ENCODE assay signal across 8 cellular contexts in the genomic region with DNA sequence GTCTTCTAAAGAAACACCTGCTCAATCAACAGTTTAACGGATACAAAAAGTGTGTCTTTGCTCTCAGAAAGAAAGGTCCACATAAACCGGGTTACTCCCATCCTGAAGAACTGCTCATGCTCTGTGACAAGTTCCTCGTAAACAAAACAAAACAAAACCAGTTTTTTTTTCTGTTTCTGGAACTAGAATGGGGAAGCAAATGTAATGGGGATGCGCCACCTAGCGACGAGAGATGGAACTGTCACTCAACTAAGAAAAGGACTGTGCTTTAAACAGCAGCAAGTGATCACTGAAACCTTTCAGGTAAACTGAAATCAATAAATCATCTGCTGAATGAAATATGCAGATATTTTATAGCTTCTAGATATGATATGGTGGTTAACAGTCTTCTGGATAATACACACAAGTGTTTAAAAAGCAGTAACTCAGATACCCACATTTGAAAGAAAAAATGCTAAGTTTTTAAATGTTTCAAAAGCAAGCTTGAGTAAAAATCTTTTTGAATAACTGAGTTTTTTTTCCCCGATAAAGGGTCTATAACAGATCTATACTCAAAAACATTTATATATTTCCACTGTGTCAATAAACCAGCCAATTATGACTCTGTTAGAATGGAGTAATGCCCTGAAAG. TPM values are rescaled to one million over a fixed set of nuclear protein-coding genes. Genes with fewer than 3 reads are reported as not detected.
DNase-seq lines count a peak whose midpoint lies in the region; ATAC-seq and TF ChIP-seq lines count a peak whose summit lies in the region.

No MANE protein-coding gene starts in this region.

- no TSS peak for BruUV-seq in Calu3 (replicated peaks; lab: Mats Ljungman, UMichigan)

- DNase-seq in Calu3 (peak; percentile 74), NCI-H1417 treated with DMSO at 0.1 percent for 48 hours (lab: John Stamatoyannopoulos, UW) (peak; percentile 51), WERI-Rb-1 (peak; percentile 60), breast epithelium (ENCODE audit: low spot score in 2 of 2) (peak; percentile 53 to 71), iris pigment epithelial cell (ENCODE audit: low read depth) (peak; percentile 71)
- peak; percentile 53 to 74 (median 61) for DNase-seq in stimulated activated CD4-positive, alpha-beta T cell treated with anti-CD3 and anti-CD28 coated beads, Interleukin-12 subunit alpha, Interleukin-12 subunit beta, amount 100 ng/mL, for 48 hours (ENCODE audit: low read depth in 2 of 3, low spot score in 1 of 3)

- H3K27ac ChIP-seq in WERI-Rb-1 (no peak overlapping the region), breast epithelium (peak overlapping the region; percentile 29 to 34)

- TF ChIP-seq POLR2A in breast epithelium (IDR thresholded peaks at IDR 0.05), result no peak

- H3K27me3 ChIP-seq in WERI-Rb-1 (ENCODE audit: insufficient read depth, low read depth, severe bottlenecking) (no peaks in the 10 kb centered on the region), breast epithelium (no peaks in the 10 kb centered on the region)

- no peak overlapping the region for H3K4me3 Mint-ChIP-seq in Calu3 (ENCODE audit: low read depth, unreplicated experiment)

- TF ChIP-seq CTCF in Calu3 (IDR thresholded peaks at IDR 0.05; ENCODE audit: unreplicated experiment), result peak; percentile 90
- TF ChIP-seq CTCF in WERI-Rb-1 (IDR thresholded peaks at IDR 0.05; ENCODE audit: low read depth, low read length), result peak; percentile 78
- TF ChIP-seq CTCF in breast epithelium (IDR thresholded peaks at IDR 0.05), result peak; percentile 83 to 89 (median 88)

- H3K4me3 ChIP-seq in WERI-Rb-1 (ENCODE audit: low read depth, low read length) (no peak overlapping the region), breast epithelium (no peak overlapping the region)

- intact Hi-C loops in Calu3 (cut with micrococcal nuclease; ENCODE audit: unreplicated experiment), result loop anchor here (1.0 to 5.0 kb wide), 4 partner anchors 64 to 341 kb away; no protein-coding TSS in a partner anchor
- intact Hi-C loops in breast epithelium (cut with DNase I; ENCODE audit: low total_unique reads), result loop anchor here (10.0 kb wide), 1 partner anchor 336 kb away; no protein-coding TSS in a partner anchor

- no peaks in the 10 kb centered on the region for H3K27me3 Mint-ChIP-seq in Calu3 (ENCODE audit: unreplicated experiment)

- H3K9me3 ChIP-seq in WERI-Rb-1 (ENCODE audit: severe bottlenecking), result peaks cover 3% of the 10 kb centered on the region
- no peaks in the 10 kb centered on the region for H3K9me3 ChIP-seq in breast epithelium

- peaks cover 7% of the 10 kb centered on the region for H3K4me1 Mint-ChIP-seq in Calu3 (ENCODE audit: low read depth, unreplicated experiment)

- peaks cover 40% of the 10 kb centered on the region for H3K36me3 Mint-ChIP-seq in Calu3 (ENCODE audit: insufficient read depth, unreplicated experiment)

- H3K4me1 ChIP-seq in breast epithelium, result no peaks in the 10 kb centered on the region

- no peaks in the 10 kb centered on the region for H3K9me3 Mint-ChIP-seq in Calu3 (ENCODE audit: low read depth, unreplicated experiment)

- H3K27ac Mint-ChIP-seq in Calu3 (ENCODE audit: unreplicated experiment), result no peak overlapping the region

- CTCF ChIA-PET in Calu3 (lab: Charles Lee), result interaction anchor here (0.6 to 1.2 kb wide), 3 partner anchors 258 to 344 kb away, joined by 3 read pairs; no protein-coding TSS in a partner anchor

- H3K36me3 ChIP-seq in WERI-Rb-1 (peaks cover 59% of the 10 kb centered on the region), breast epithelium (peaks cover 6% of the 10 kb centered on the region)

- ATAC-seq in GM21717 (IDR thresholded peaks at IDR 0.05; ENCODE audit: unreplicated experiment), result peak; percentile 64
- no peak for ATAC-seq in GM18520 (IDR thresholded peaks at IDR 0.05; ENCODE audit: unreplicated experiment)

RNA-seq across cellular contexts. Expression of gene TM2D3, which starts 10.9 kb away (rescaled TPM):
- total RNA-seq in Calu3 (2022) (44.1 and 48.8 TPM in 2 replicates), breast epithelium (10 to 100 TPM; 40.3 to 49.8 (median 46.2) TPM)
